In the genomic region with DNA sequence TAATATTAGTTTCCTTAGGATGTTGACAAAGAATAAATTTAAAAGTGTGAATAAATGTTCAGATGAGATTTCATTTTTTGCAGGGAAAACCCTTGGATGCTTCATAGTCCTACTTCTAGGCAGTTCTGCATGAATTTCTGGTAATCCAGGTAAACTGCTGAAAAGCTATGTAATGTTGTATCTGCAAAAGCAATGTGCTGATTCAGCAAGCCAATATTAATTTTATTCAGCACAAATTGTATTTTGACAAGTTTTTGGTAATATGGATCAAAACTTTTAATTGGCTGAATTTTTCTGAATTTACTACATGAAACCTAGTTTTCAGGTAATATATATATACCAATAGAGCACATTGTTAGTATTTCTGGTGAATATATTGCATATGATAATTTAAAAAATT, we compare ENCODE assay signal across 17 cellular contexts.
"Had no signal": no experiment of that assay in that cellular context is flagged by ENCODE, and none has a peak within 500 bp of the region (broad histone marks: within the 10 kb centered on the region; RNA-seq: fewer than 3 reads in every experiment).

No MANE protein-coding gene starts in this region.

- H3K4me3 Mint-ChIP-seq: activated naive CD4-positive, alpha-beta T cell treated with anti-CD3 and anti-CD28 coated beads, Interleukin-2, amount 10 ng/mL, durations not matched to agents 7 days and 5 days; activated T-helper 17 cell treated with anti-CD3 and anti-CD28 coated beads, Interleukin-2, amount 50 U/mL, for 72 hours; central memory CD8-positive, alpha-beta T cell; dendritic cell treated with granulocyte-macrophage colony-stimulating factor and Interleukin-4, amounts not matched to agents 40 ng/mL and 50 ng/mL, for 4 days; effector memory CD8-positive, alpha-beta T cell; naive B cell; stimulated activated effector memory CD8-positive, alpha-beta T cell treated with anti-CD3 and anti-CD28 coated beads, Interleukin-12 subunit alpha, Interleukin-12 subunit beta, amount 100 ng/mL, for 72 hours had no signal

- H3K4me1 Mint-ChIP-seq: activated naive CD4-positive, alpha-beta T cell treated with anti-CD3 and anti-CD28 coated beads, Interleukin-2, amount 10 ng/mL, durations not matched to agents 7 days and 5 days; activated T-helper 17 cell treated with anti-CD3 and anti-CD28 coated beads, Interleukin-2, amount 50 U/mL, for 72 hours; central memory CD8-positive, alpha-beta T cell; naive B cell; stimulated activated effector memory CD8-positive, alpha-beta T cell treated with anti-CD3 and anti-CD28 coated beads, Interleukin-12 subunit alpha, Interleukin-12 subunit beta, amount 100 ng/mL, for 72 hours had no signal

- H3K4me3 ChIP-seq: adrenal gland, right atrium auricular region, tibial artery had no signal

- DNase-seq: activated CD4-positive, alpha-beta T cell treated with anti-CD3 and anti-CD28 coated beads for 48 hours; activated CD8-positive, alpha-beta memory T cell treated with anti-CD3 and anti-CD28 coated beads for 24 hours; activated naive CD4-positive, alpha-beta T cell treated with anti-CD3 and anti-CD28 coated beads, Interleukin-2, amount 10 ng/mL, durations not matched to agents 7 days and 5 days; adrenal gland; effector memory CD8-positive, alpha-beta T cell; head of caudate nucleus; naive B cell; posterior cingulate gyrus; T-helper 9 cell; tibial artery had no signal

- H3K36me3 ChIP-seq: adrenal gland, right atrium auricular region, tibial artery, vagina had no signal

- H3K27me3 ChIP-seq: adrenal gland, right atrium auricular region, tibial artery, vagina had no signal

- H3K9me3 Mint-ChIP-seq: activated naive CD4-positive, alpha-beta T cell treated with anti-CD3 and anti-CD28 coated beads, Interleukin-2, amount 10 ng/mL, durations not matched to agents 7 days and 5 days; activated T-helper 17 cell treated with anti-CD3 and anti-CD28 coated beads, Interleukin-2, amount 50 U/mL, for 72 hours; central memory CD8-positive, alpha-beta T cell; dendritic cell treated with granulocyte-macrophage colony-stimulating factor and Interleukin-4, amounts not matched to agents 40 ng/mL and 50 ng/mL, for 4 days; effector memory CD8-positive, alpha-beta T cell; naive B cell; stimulated activated effector memory CD8-positive, alpha-beta T cell treated with anti-CD3 and anti-CD28 coated beads, Interleukin-12 subunit alpha, Interleukin-12 subunit beta, amount 100 ng/mL, for 72 hours had no signal

- H3K27me3 Mint-ChIP-seq: activated naive CD4-positive, alpha-beta T cell treated with anti-CD3 and anti-CD28 coated beads, Interleukin-2, amount 10 ng/mL, durations not matched to agents 7 days and 5 days; dendritic cell treated with granulocyte-macrophage colony-stimulating factor and Interleukin-4, amounts not matched to agents 40 ng/mL and 50 ng/mL, for 4 days; naive B cell had no signal

- ATAC-seq: activated T-helper 17 cell treated with anti-CD3 and anti-CD28 coated beads, Interleukin-2, amount 50 U/mL, for 72 hours; effector memory CD8-positive, alpha-beta T cell; esophagus mucosa; stimulated activated effector memory CD8-positive, alpha-beta T cell treated with anti-CD3 and anti-CD28 coated beads, Interleukin-12 subunit alpha, Interleukin-12 subunit beta, amount 100 ng/mL, for 72 hours had no signal

- H3K27ac ChIP-seq: adrenal gland, right atrium auricular region, tibial artery, vagina had no signal

- H3K4me1 ChIP-seq: adrenal gland, right atrium auricular region, tibial artery had no signal

- H3K36me3 Mint-ChIP-seq: activated naive CD4-positive, alpha-beta T cell treated with anti-CD3 and anti-CD28 coated beads, Interleukin-2, amount 10 ng/mL, durations not matched to agents 7 days and 5 days; naive B cell; stimulated activated effector memory CD8-positive, alpha-beta T cell treated with anti-CD3 and anti-CD28 coated beads, Interleukin-12 subunit alpha, Interleukin-12 subunit beta, amount 100 ng/mL, for 72 hours had no signal

- H3K27ac Mint-ChIP-seq: activated naive CD4-positive, alpha-beta T cell treated with anti-CD3 and anti-CD28 coated beads, Interleukin-2, amount 10 ng/mL, durations not matched to agents 7 days and 5 days; activated T-helper 17 cell treated with anti-CD3 and anti-CD28 coated beads, Interleukin-2, amount 50 U/mL, for 72 hours; dendritic cell treated with granulocyte-macrophage colony-stimulating factor and Interleukin-4, amounts not matched to agents 40 ng/mL and 50 ng/mL, for 4 days; effector memory CD8-positive, alpha-beta T cell; naive B cell; stimulated activated effector memory CD8-positive, alpha-beta T cell treated with anti-CD3 and anti-CD28 coated beads, Interleukin-12 subunit alpha, Interleukin-12 subunit beta, amount 100 ng/mL, for 72 hours had no signal

- H3K9me3 ChIP-seq: adrenal gland, right atrium auricular region, tibial artery, vagina had no signal
